ENCODE assay signal across 1 cellular context in genomic region chr3:55673764-55674163, GRCh38.
TF ChIP-seq lines count a peak whose summit lies in the region.

No MANE protein-coding gene starts in this region.

TF ChIP-seq in IMR-90, 13 proteins besides CTCF, POLR2A, EP300 and RAD21 (continued from another document):
- no peak for TF ChIP-seq USF2 (IDR thresholded peaks at IDR 0.05; ENCODE audit: low read depth, low read length)
